Comparison of ENCODE assay signal across 20 cellular contexts in the genomic region with DNA sequence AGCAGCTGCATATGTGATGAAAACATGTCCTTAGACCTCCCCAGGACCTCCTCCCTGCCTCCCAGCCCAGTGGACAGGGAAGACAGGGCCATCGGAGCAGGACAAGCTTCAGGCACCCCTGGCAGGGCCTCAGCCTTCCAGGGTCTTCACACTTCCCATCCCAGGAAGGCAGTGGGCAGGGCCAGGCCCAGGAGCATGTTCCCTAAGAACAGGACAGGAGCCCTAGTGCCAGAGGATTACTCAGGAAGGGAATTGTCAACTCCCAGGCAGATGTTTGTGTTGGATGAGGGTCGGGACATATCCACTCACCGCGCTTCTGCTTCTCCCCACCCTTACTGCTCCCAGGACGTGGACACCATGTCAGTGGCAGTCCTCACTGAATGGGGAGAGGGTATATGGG.
DNase-seq lines count a peak whose midpoint lies in the region; ATAC-seq, FAIRE-seq and TF ChIP-seq lines count a peak whose summit lies in the region.
"Had no signal": no experiment of that assay in that cellular context is flagged by ENCODE, and none has a peak within 500 bp of the region (broad histone marks: within the 10 kb centered on the region; RNA-seq: fewer than 3 reads in every experiment).

No MANE protein-coding gene starts in this region.

- no peak overlapping the region for H3K18ac ChIP-seq in H1 (ENCODE audit: extremely low read depth, low read length)

- no peak overlapping the region for H3K4ac ChIP-seq in H1 (replicated peaks; ENCODE audit: insufficient read length, low read depth, low read length)

- H2AFZ ChIP-seq in H1 (ENCODE audit: low read length): no peak overlapping the region

- H3K27ac Mint-ChIP-seq in activated CD4-positive, alpha-beta T cell treated with anti-CD3 and anti-CD28 coated beads for 36 hours: no peak overlapping the region
- H3K27ac Mint-ChIP-seq: CD8-positive, alpha-beta T cell had no signal

- no peak overlapping the region for H3K4me3 Mint-ChIP-seq in activated CD4-positive, alpha-beta T cell treated with anti-CD3 and anti-CD28 coated beads for 36 hours
- H3K4me3 Mint-ChIP-seq: CD8-positive, alpha-beta T cell had no signal

- no peak overlapping the region for H3K23ac ChIP-seq in H1 (ENCODE audit: insufficient read length)

- no peaks in the 10 kb centered on the region for H3K9me3 Mint-ChIP-seq in activated CD4-positive, alpha-beta T cell treated with anti-CD3 and anti-CD28 coated beads for 36 hours (ENCODE audit: low read depth)
- H3K9me3 Mint-ChIP-seq: CD8-positive, alpha-beta T cell had no signal

- peak; percentile 47 for ATAC-seq in left ventricle myocardium superior
- peak; percentile 33 for ATAC-seq in sciatic nerve
- ATAC-seq in thoracic aorta (ENCODE audit: insufficient number of reproducible peaks, low FRiP score, low read depth): no peak
- ATAC-seq in activated CD4-positive, alpha-beta T cell treated with anti-CD3 and anti-CD28 coated beads for 36 hours: no peak
- ATAC-seq in left lobe of liver: no peak
- ATAC-seq: CD8-positive, alpha-beta T cell; Panc1 had no signal

- H3K36me3 ChIP-seq in H1 (ENCODE audit: control insufficient read depth in 2 of 4, insufficient read depth in 4 of 4, low read length in 3 of 4) (no peaks in the 10 kb centered on the region), thoracic aorta (peaks cover 78% of the 10 kb centered on the region), prostate gland (no peaks in the 10 kb centered on the region)
- H3K36me3 ChIP-seq: HAP-1 had no signal

- H3K4me1 ChIP-seq in H1 (replicated peaks in 1 of 4; ENCODE audit: control insufficient read depth in 3 of 4, insufficient read depth in 4 of 4, low read length in 3 of 4) (peaks cover 0 to 8% (median 2%) of the 10 kb centered on the region in 4 experiments; a peak in 5 of 7 replicates), thoracic aorta (ENCODE audit: control insufficient read depth in 1 of 2, low read depth in 2 of 2) (peaks cover 41 to 80% of the 10 kb centered on the region in 2 donors), prostate gland (replicated peaks) (no peaks in the 10 kb centered on the region)
- H3K4me1 ChIP-seq: HAP-1 had no signal

- intact Hi-C loops in left ventricle myocardium superior (cut with micrococcal nuclease): no loop called here
- intact Hi-C loops in sciatic nerve (cut with DNase I): no loop called here
- intact Hi-C loops in activated CD4-positive, alpha-beta T cell treated with anti-CD3 and anti-CD28 coated beads for 36 hours (cut with DNase I, micrococcal nuclease): no loop called here
- intact Hi-C loops in prostate gland (cut with DNase I): no loop called here

- H3K14ac ChIP-seq in H1 (ENCODE audit: insufficient read length): no peak overlapping the region

- H4K91ac ChIP-seq in H1 (replicated peaks; ENCODE audit: insufficient read length, low read length): no peak overlapping the region

- TF ChIP-seq RAD21 in H1 (IDR thresholded peaks at IDR 0.05 in 1 of 2, conservative IDR thresholded peaks at IDR 0.05 in 1 of 2; ENCODE audit: low read depth in 2 of 2, low read length in 2 of 2): no peak

- 86% methylated on average over 5 of the region's 5 CpGs; no CpG with 5 or more reads in 1 of the 2 experiments for WGBS in H1 (ENCODE audit: extremely low coverage in 1 of 2, insufficient coverage in 1 of 2, insufficient read length in 1 of 2, insufficient replicate concordance in 2 of 2, low coverage in 1 of 2, low lambda C conversion rate in 2 of 2, missing lambda C conversion rate in 1 of 2), 2 experiments
- WGBS in prostate gland: 58% methylated on average over 5 of the region's 5 CpGs

- H2AK5ac ChIP-seq in H1 (ENCODE audit: low read depth, low read length): no peak overlapping the region

- H3K36me3 Mint-ChIP-seq in activated CD4-positive, alpha-beta T cell treated with anti-CD3 and anti-CD28 coated beads for 36 hours (ENCODE audit: low read depth): no peaks in the 10 kb centered on the region
- H3K36me3 Mint-ChIP-seq: CD8-positive, alpha-beta T cell had no signal

- H3K79me2 ChIP-seq in H1 (ENCODE audit: control insufficient read depth in 1 of 2, insufficient read depth in 2 of 2, low read length in 2 of 2): no peaks in the 10 kb centered on the region

- H4K8ac ChIP-seq in H1 (ENCODE audit: extremely low read depth, insufficient read depth, low read length): no peak overlapping the region

- H3K27ac ChIP-seq in H1 (ENCODE audit: low read depth, low read length) (no peak overlapping the region), thoracic aorta (peak overlapping the region; percentile 23 to 58), prostate gland (no peak overlapping the region)

- H3K27me3 ChIP-seq in H1 (replicated peaks in 1 of 4; ENCODE audit: control insufficient read depth in 3 of 4, extremely low read depth in 1 of 4, insufficient read depth in 3 of 4, low read length in 3 of 4) (no peaks in the 10 kb centered on the region), thoracic aorta (replicated peaks; ENCODE audit: insufficient read depth) (no peaks in the 10 kb centered on the region), prostate gland (replicated peaks; ENCODE audit: insufficient read depth) (no peaks in the 10 kb centered on the region)
- H3K27me3 ChIP-seq: BE2C had no signal

- H4K20me1 ChIP-seq in H1 (replicated peaks in 1 of 2; ENCODE audit: control insufficient read depth in 1 of 2, insufficient read depth in 2 of 2, low read length in 2 of 2): no peaks in the 10 kb centered on the region

- TF ChIP-seq CTCF in H1 (IDR thresholded peaks at IDR 0.05; ENCODE audit: control extremely low read depth in 1 of 3, insufficient read depth in 1 of 3, low read depth in 1 of 3, low read length in 3 of 3): no peak
- TF ChIP-seq CTCF in thoracic aorta (IDR thresholded peaks at IDR 0.05): no peak
- TF ChIP-seq CTCF in prostate gland (IDR thresholded peaks at IDR 0.05): no peak

- no peak overlapping the region for H3K4me2 ChIP-seq in H1 (ENCODE audit: insufficient read depth in 1 of 2, low read depth in 2 of 2, low read length in 2 of 2)

- peak overlapping the region; percentile 2; the same call in 1 of the 2 replicates for H2BK20ac ChIP-seq in H1 (ENCODE audit: low read length)

- no peak overlapping the region for H3K56ac ChIP-seq in H1 (replicated peaks; ENCODE audit: insufficient read length, low read depth, low read length)

- no peak overlapping the region for H2BK12ac ChIP-seq in H1 (ENCODE audit: low read depth, low read length)

- POLR2A ChIA-PET in H1 (lab: Charles Lee; ENCODE audit: partially characterized antibody): interaction anchor here (1.4 kb wide), 1 partner anchor 51 kb away, joined by 3 read pairs; no protein-coding TSS in a partner anchor
- POLR2A ChIA-PET in activated CD4-positive, alpha-beta T cell treated with anti-CD3 and anti-CD28 coated beads for 36 hours (lab: Charles Lee): no interaction called here

- no peaks in the 10 kb centered on the region for H3K23me2 ChIP-seq in H1 (ENCODE audit: low read depth, low read length)

- H2BK120ac ChIP-seq in H1 (replicated peaks; ENCODE audit: low read depth, low read length): no peak overlapping the region

- H3K4me3 ChIP-seq in H1 (ENCODE audit: extremely low read depth in 1 of 4, insufficient read depth in 2 of 4, low read depth in 3 of 4, low read length in 4 of 4) (no peak overlapping the region), thoracic aorta (no peak overlapping the region), prostate gland (no peak overlapping the region)
- H3K4me3 ChIP-seq: HAP-1 had no signal

- no peak for FAIRE-seq in H1 (lab: Jason Lieb, UNC)
- FAIRE-seq: D721Med, G401.6 had no signal

- no peak overlapping the region for H3K9ac ChIP-seq in H1 (replicated peaks in 1 of 4; ENCODE audit: extremely low read depth in 1 of 4, low read depth in 3 of 4, low read length in 3 of 4)

- CTCF ChIA-PET in H1 (lab: Charles Lee; ENCODE audit: partially characterized antibody): interaction anchor here (0.7 to 6.7 kb wide), 6 partner anchors 14 to 74 kb away, joined by 3 to 46 read pairs (median 6); no protein-coding TSS in a partner anchor
- CTCF ChIA-PET in activated CD4-positive, alpha-beta T cell treated with anti-CD3 and anti-CD28 coated beads for 36 hours (lab: Charles Lee): no interaction called here

- no peak overlapping the region for H2BK15ac ChIP-seq in H1 (ENCODE audit: low read length)

- peak overlapping the region; percentile 18; the same call in 1 of the 2 replicates for H2BK5ac ChIP-seq in H1 (ENCODE audit: low read depth, low read length)

- H3K79me1 ChIP-seq in H1 (ENCODE audit: low read depth, low read length): no peaks in the 10 kb centered on the region

- TF ChIP-seq EP300 in H1 (IDR thresholded peaks at IDR 0.05; ENCODE audit: borderline replicate concordance in 1 of 2, low read depth in 2 of 2, low read length in 2 of 2): no peak

- H3K4me1 Mint-ChIP-seq in activated CD4-positive, alpha-beta T cell treated with anti-CD3 and anti-CD28 coated beads for 36 hours: no peaks in the 10 kb centered on the region

- H4K5ac ChIP-seq in H1 (ENCODE audit: insufficient read length, low read depth, low read length): no peak overlapping the region

- H3K27me3 Mint-ChIP-seq in activated CD4-positive, alpha-beta T cell treated with anti-CD3 and anti-CD28 coated beads for 36 hours: no peaks in the 10 kb centered on the region

- DNase-seq in H1 (ENCODE audit: low read depth in 1 of 2, low spot score in 2 of 2) (no peak), left ventricle myocardium superior (peak; percentile 69), sciatic nerve (ENCODE audit: low spot score) (no peak), thoracic aorta (ENCODE audit: low spot score) (no peak), left lobe of liver (ENCODE audit: low spot score) (no peak), prostate gland (ENCODE audit: low spot score) (no peak), NOMO-1 (lab: John Stamatoyannopoulos, UW; ENCODE audit: unreplicated experiment in 2 of 2) (no peak)
- no peak for DNase-seq in activated CD4-positive, alpha-beta T cell treated with anti-CD3 and anti-CD28 coated beads for 36 hours
- DNase-seq: BE2C; CD8-positive, alpha-beta T cell; DMS79 treated with DMSO at 0.1 percent for 48 hours; NCI-H1417; NCI-H1930; NCI-H2171; NCI-H446 treated with DMSO at 0.1 percent for 48 hours; NCI-H748 treated with DMSO at 0.1 percent for 48 hours had no signal

- TF ChIP-seq POLR2A in H1 (IDR thresholded peaks at IDR 0.05; ENCODE audit: control extremely low read depth in 1 of 2, low read depth in 2 of 2, low read length in 2 of 2) (no peak), prostate gland (IDR thresholded peaks at IDR 0.05) (no peak)

- no peaks in the 10 kb centered on the region for H3K9me3 ChIP-seq in H1 (ENCODE audit: insufficient read depth in 2 of 2, low read depth in 1 of 2, low read length in 1 of 2)
- H3K9me3 ChIP-seq in thoracic aorta: no peaks in the 10 kb centered on the region
- H3K9me3 ChIP-seq in prostate gland: no peaks in the 10 kb centered on the region
- H3K9me3 ChIP-seq: BE2C, HAP-1 had no signal

TF ChIP-seq in H1, 55 proteins besides CTCF, POLR2A, EP300 and RAD21 (continues in another document):
- TF ChIP-seq SP2 (IDR thresholded peaks at IDR 0.05; ENCODE audit: low read length) (no peak), SUZ12 (IDR thresholded peaks at IDR 0.05; ENCODE audit: low read length) (no peak), TAF1 (IDR thresholded peaks at IDR 0.05; ENCODE audit: low read depth, low read length) (no peak)
- TF ChIP-seq, protein P1, sequence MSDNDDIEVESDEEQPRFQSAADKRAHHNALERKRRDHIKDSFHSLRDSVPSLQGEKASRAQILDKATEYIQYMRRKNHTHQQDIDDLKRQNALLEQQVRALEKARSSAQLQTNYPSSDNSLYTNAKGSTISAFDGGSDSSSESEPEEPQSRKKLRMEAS (IDR thresholded peaks at IDR 0.05): no peak

Comparison
In these comparisons a context has a peak if more than half of its experiments do, and no peak if none do; other contexts are left out.
1. H3K27ac ChIP-seq: peak in thoracic aorta (2 of 2); none in H1 (single experiment) and prostate gland (0 of 2).
2. ATAC-seq: peak in left ventricle myocardium superior (single experiment) and sciatic nerve (single experiment); none in thoracic aorta (single experiment), activated CD4-positive, alpha-beta T cell treated with anti-CD3 and anti-CD28 coated beads for 36 hours (single experiment) and left lobe of liver (single experiment).